Comparison of ENCODE assay signal across 9 cellular contexts in genomic region chr3:64355473-64355872, GRCh38.
A peak's percentile ranks its signal among the peaks of the same experiment; 100 is the strongest.
DNase-seq lines count a peak whose midpoint lies in the region; ATAC-seq and TF ChIP-seq lines count a peak whose summit lies in the region.
"Had no signal": no experiment of that assay in that cellular context is flagged by ENCODE, and none has a peak within 500 bp of the region (broad histone marks: within the 10 kb centered on the region; RNA-seq: fewer than 3 reads in every experiment).

No MANE protein-coding gene starts in this region.

- no peak for TF ChIP-seq CTCF in brain microvascular endothelial cell (IDR thresholded peaks at IDR 0.05; ENCODE audit: low read depth, low read length, missing control alignments)

- H3K79me2 ChIP-seq in ACC112 (ENCODE audit: control insufficient read depth, insufficient read depth, low read length, unreplicated experiment), result no peaks in the 10 kb centered on the region

- DNase-seq in brain microvascular endothelial cell (peak; percentile 70), lung microvascular endothelial cell (ENCODE audit: low read depth in 2 of 2) (peak; percentile 39 to 84), NCI-H510A treated with DMSO at 0.1 percent for 48 hours (lab: John Stamatoyannopoulos, UW) (no peak), HK-2 (ENCODE audit: unreplicated experiment) (no peak), activated T-cell treated with anti-CD3 and anti-CD28 coated beads for 4 hours (no peak), NCI-H2196 treated with DMSO at 0.1 percent for 48 hours (lab: John Stamatoyannopoulos, UW; ENCODE audit: unreplicated experiment) (no peak)
- DNase-seq: GF-D8 had no signal

- H3K27me3 ChIP-seq in ACC112 (ENCODE audit: insufficient read depth, low read length), result no peaks in the 10 kb centered on the region
- no peaks in the 10 kb centered on the region for H3K27me3 ChIP-seq in brain microvascular endothelial cell (replicated peaks)

- in situ Hi-C loops in brain microvascular endothelial cell (cut with HindIII; ENCODE audit: low pct_ligation_motif_present, low sequenced_read_pairs), result no loop called here

- H3K4me3 ChIP-seq in ACC112 (ENCODE audit: low read depth, low read length) (peak overlapping the region; percentile 25; the same call in 1 of the 2 replicates), brain microvascular endothelial cell (ENCODE audit: low read depth, low read length) (no peak overlapping the region)

- H3K36me3 ChIP-seq in ACC112 (ENCODE audit: insufficient read depth, low read length) (no peaks in the 10 kb centered on the region), brain microvascular endothelial cell (replicated peaks) (no peaks in the 10 kb centered on the region)

- H3K4me1 ChIP-seq in ACC112 (ENCODE audit: control insufficient read depth, insufficient read depth, low read length, unreplicated experiment), result peaks cover 47% of the 10 kb centered on the region

- ATAC-seq in HG03432 (IDR thresholded peaks at IDR 0.05; ENCODE audit: unreplicated experiment), result peak; percentile 40

- peak overlapping the region; percentile 68 for H2AFZ ChIP-seq in ACC112 (ENCODE audit: low read length, unreplicated experiment)

- H3K27ac ChIP-seq in ACC112 (ENCODE audit: low read depth, low read length), result peak overlapping the region; percentile 56
- H3K27ac ChIP-seq in brain microvascular endothelial cell, result peak overlapping the region; percentile 12

Comparison
In these comparisons a context has a peak if more than half of its experiments do, and no peak if none do; other contexts are left out.
1. DNase-seq: peak in brain microvascular endothelial cell (single experiment) and lung microvascular endothelial cell (2 of 2); none in NCI-H510A treated with DMSO at 0.1 percent for 48 hours (single experiment), HK-2 (single experiment), activated T-cell treated with anti-CD3 and anti-CD28 coated beads for 4 hours (single experiment) and NCI-H2196 treated with DMSO at 0.1 percent for 48 hours (single experiment).